10 cellular contexts compared by ENCODE assay signal in the genomic region with DNA sequence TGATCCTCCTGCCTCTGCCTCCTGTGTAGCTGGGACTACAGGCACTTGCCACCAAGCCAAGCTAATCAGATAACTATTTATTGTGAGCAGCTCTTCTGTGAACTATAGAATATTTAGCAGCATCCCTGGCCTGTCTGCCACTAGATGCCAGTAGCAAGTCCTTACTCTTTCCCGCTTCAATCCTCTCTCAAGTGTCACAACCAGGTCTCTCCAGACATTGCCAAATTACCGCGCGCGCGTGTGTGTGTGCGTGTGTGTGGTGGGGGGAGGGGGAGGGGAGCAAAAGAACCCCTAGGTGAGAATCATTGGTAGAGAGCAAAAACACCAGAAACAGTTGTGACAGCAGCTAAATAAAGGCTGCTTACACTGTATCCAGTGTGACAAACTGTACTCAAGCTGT. TPM values are rescaled to one million over a fixed set of nuclear protein-coding genes. Genes with fewer than 3 reads are reported as not detected.
DNase-seq lines count a peak whose midpoint lies in the region; ATAC-seq and TF ChIP-seq lines count a peak whose summit lies in the region.
"Had no signal": no experiment of that assay in that cellular context is flagged by ENCODE, and none has a peak within 500 bp of the region (broad histone marks: within the 10 kb centered on the region; RNA-seq: fewer than 3 reads in every experiment).

No MANE protein-coding gene starts in this region.

- 25 to 37% methylated on average over 7 of the region's 7 CpGs for WGBS in thyroid gland, 2 donors

- no peak overlapping the region for H3K27ac Mint-ChIP-seq in activated T-helper 17 cell treated with anti-CD3 and anti-CD28 coated beads, Interleukin-2, amount 50 U/mL, for 72 hours

- no peak for TF ChIP-seq POLR2A in thyroid gland (IDR thresholded peaks at IDR 0.05)

- no peaks in the 10 kb centered on the region for H3K27me3 Mint-ChIP-seq in activated T-helper 17 cell treated with anti-CD3 and anti-CD28 coated beads, Interleukin-2, amount 50 U/mL, for 72 hours

- H2AFZ ChIP-seq in fibroblast of lung (ENCODE audit: low read length), result no peak overlapping the region

- H4K20me1 ChIP-seq in fibroblast of lung (ENCODE audit: control insufficient read depth, extremely low read depth, insufficient read depth, low read length), result no peaks in the 10 kb centered on the region

- no peak overlapping the region for H3K4me2 ChIP-seq in fibroblast of lung (ENCODE audit: extremely low read depth, insufficient read depth, low read length)

- no peak overlapping the region for H3K4me3 Mint-ChIP-seq in activated T-helper 17 cell treated with anti-CD3 and anti-CD28 coated beads, Interleukin-2, amount 50 U/mL, for 72 hours

- H3K27ac ChIP-seq in Panc1 (ENCODE audit: low read length) (no peak overlapping the region), fibroblast of lung (ENCODE audit: insufficient read depth, low read length) (peak overlapping the region; percentile 61), thyroid gland (peak overlapping the region; percentile 60 to 78 (median 76))

- H3K4me1 Mint-ChIP-seq in activated T-helper 17 cell treated with anti-CD3 and anti-CD28 coated beads, Interleukin-2, amount 50 U/mL, for 72 hours, result peaks cover 7% of the 10 kb centered on the region

- H3K4me1 ChIP-seq in Panc1 (ENCODE audit: control insufficient read depth, insufficient read depth, low read length) (no peaks in the 10 kb centered on the region), fibroblast of lung (ENCODE audit: control insufficient read depth, extremely low read depth, insufficient read depth, low read length) (peaks cover 7% of the 10 kb centered on the region), thyroid gland (peaks cover 34 to 60% of the 10 kb centered on the region in 2 donors)

- no peak overlapping the region for H3K9ac ChIP-seq in fibroblast of lung (ENCODE audit: insufficient read depth, low read length)

- CTCF ChIA-PET in Panc1 (lab: Charles Lee), result no interaction called here

- peak; percentile 45 for TF ChIP-seq CTCF in Panc1 (IDR thresholded peaks at IDR 0.05)
- peak in 1 of 2 donors; percentile 21 for TF ChIP-seq CTCF in fibroblast of lung (conservative IDR thresholded peaks at IDR 0.05 in 1 of 2, IDR thresholded peaks at IDR 0.05 in 1 of 2; ENCODE audit: low read depth in 1 of 2, low read length in 2 of 2)
- TF ChIP-seq CTCF in thyroid gland (IDR thresholded peaks at IDR 0.05), result peak in 3 of 6 experiments; percentile 25 to 47 (median 34)

- no TSS peak for BruUV-seq in Panc1 (replicated peaks; lab: Mats Ljungman, UMichigan)

- POLR2A ChIA-PET in Panc1 (lab: Charles Lee), result interaction anchor here (0.6 kb wide), 1 partner anchor 104 kb away, joined by 6 read pairs; no protein-coding TSS in a partner anchor

- no peaks in the 10 kb centered on the region for H3K9me3 ChIP-seq in Panc1 (ENCODE audit: control insufficient read depth, insufficient read depth, low read depth, low read length)
- H3K9me3 ChIP-seq in fibroblast of lung (ENCODE audit: control insufficient read depth, insufficient read depth, low read depth, low read length), result no peaks in the 10 kb centered on the region
- H3K9me3 ChIP-seq in thyroid gland, result no peaks in the 10 kb centered on the region
- H3K9me3 ChIP-seq: tibial artery had no signal

- no peaks in the 10 kb centered on the region for H3K27me3 ChIP-seq in Panc1 (ENCODE audit: control insufficient read depth, insufficient read depth, low read length)
- no peaks in the 10 kb centered on the region for H3K27me3 ChIP-seq in fibroblast of lung (ENCODE audit: control insufficient read depth, insufficient read depth, low read length)
- H3K27me3 ChIP-seq in thyroid gland, result no peaks in the 10 kb centered on the region
- H3K27me3 ChIP-seq: tibial artery had no signal

- peaks cover 12% of the 10 kb centered on the region for H3K36me3 Mint-ChIP-seq in activated T-helper 17 cell treated with anti-CD3 and anti-CD28 coated beads, Interleukin-2, amount 50 U/mL, for 72 hours (ENCODE audit: low read depth)

- intact Hi-C loops in Panc1 (cut with micrococcal nuclease; ENCODE audit: unreplicated experiment), result no loop called here
- intact Hi-C loops in thyroid gland (cut with DNase I), result no loop called here

- H3K4me3 ChIP-seq in Panc1 (ENCODE audit: low read depth in 2 of 2, low read length in 2 of 2) (no peak overlapping the region), fibroblast of lung (replicated peaks in 1 of 4; ENCODE audit: control extremely low read depth in 1 of 4, insufficient read depth in 1 of 4, low read depth in 3 of 4, low read length in 4 of 4) (no peak overlapping the region), thyroid gland (replicated peaks in 1 of 3) (no peak overlapping the region)
- H3K4me3 ChIP-seq: tibial artery had no signal

- H3K79me2 ChIP-seq in fibroblast of lung (ENCODE audit: control insufficient read depth, insufficient read depth, low read length), result peaks cover 51% of the 10 kb centered on the region

- peak; percentile 29 for DNase-seq in SIG-M5 treated with dmso at 0.1 percent for 504 hours (lab: John Stamatoyannopoulos, UW; ENCODE audit: unreplicated experiment)
- no peak for DNase-seq in SIG-M5 (lab: John Stamatoyannopoulos, UW)
- DNase-seq in Panc1 (ENCODE audit: low read depth, low spot score), result no peak
- peak; percentile 43 to 45 for DNase-seq in fibroblast of lung (ENCODE audit: low read depth in 2 of 2)
- DNase-seq in thyroid gland, result peak; percentile 67 to 72
- no peak for DNase-seq in H4 (ENCODE audit: low spot score)
- DNase-seq in NCI-H187 (lab: John Stamatoyannopoulos, UW), result no peak
- DNase-seq: NCI-H1048, tibial artery had no signal

- H3K9me3 Mint-ChIP-seq in activated T-helper 17 cell treated with anti-CD3 and anti-CD28 coated beads, Interleukin-2, amount 50 U/mL, for 72 hours, result no peaks in the 10 kb centered on the region

- peak; percentile 51; the same call in 1 of the 2 replicates for ATAC-seq in Panc1
- no peak for ATAC-seq in activated T-helper 17 cell treated with anti-CD3 and anti-CD28 coated beads, Interleukin-2, amount 50 U/mL, for 72 hours (replicated peaks)

- in situ Hi-C loops in Panc1 (cut with HindIII; ENCODE audit: low pct_unique_long_range_greater_than_20kb, low sequenced_read_pairs), result no loop called here

- H3K36me3 ChIP-seq in Panc1 (ENCODE audit: control insufficient read depth, insufficient read depth, low read length) (no peaks in the 10 kb centered on the region), fibroblast of lung (ENCODE audit: control insufficient read depth, insufficient read depth, low read length) (no peaks in the 10 kb centered on the region), thyroid gland (no peaks in the 10 kb centered on the region)
- H3K36me3 ChIP-seq: tibial artery had no signal

RNA-seq across cellular contexts. Expression of a gene that starts 49.9 kb away (rescaled TPM):
- total RNA-seq in Panc1 (2021; ENCODE audit: unreplicated experiment) (47.2 TPM), fibroblast of lung (18.5 and 19.3 TPM in 2 replicates), thyroid gland (10 to 100 TPM; 30.0 to 42.3 (median 36.0) TPM)
- 15.4 TPM for polyA plus RNA-seq in Panc1 (2012; ENCODE audit: insufficient read length)
- 38.8 and 39.3 TPM in 2 replicates for polyA plus RNA-seq in fibroblast of lung
- polyA plus RNA-seq in fibroblast of lung (2012), result 25.9 and 28.3 TPM in 2 replicates
- 2.8 and 5.0 TPM in 2 replicates for polyA minus RNA-seq in fibroblast of lung (ENCODE audit: low replicate concordance)
- 10 to 100 TPM; 27.0 to 43.4 TPM for total RNA-seq in activated T-helper 17 cell treated with anti-CD3 and anti-CD28 coated beads, Interleukin-2, amount 50 U/mL, for 72 hours
- 15.7 and 16.7 TPM in 2 replicates for total RNA-seq in H4 (2014; rRNA removed; shearing (Covaris generic))

Comparison
In these comparisons a context has a peak if more than half of its experiments do, and no peak if none do; other contexts are left out.
1. DNase-seq: peak in SIG-M5 treated with dmso at 0.1 percent for 504 hours (single experiment), fibroblast of lung (2 of 2) and thyroid gland (2 of 2); none in SIG-M5 (single experiment), Panc1 (single experiment), H4 (single experiment) and NCI-H187 (0 of 2).